ENCODE assay signal across 8 cellular contexts in the genomic region with DNA sequence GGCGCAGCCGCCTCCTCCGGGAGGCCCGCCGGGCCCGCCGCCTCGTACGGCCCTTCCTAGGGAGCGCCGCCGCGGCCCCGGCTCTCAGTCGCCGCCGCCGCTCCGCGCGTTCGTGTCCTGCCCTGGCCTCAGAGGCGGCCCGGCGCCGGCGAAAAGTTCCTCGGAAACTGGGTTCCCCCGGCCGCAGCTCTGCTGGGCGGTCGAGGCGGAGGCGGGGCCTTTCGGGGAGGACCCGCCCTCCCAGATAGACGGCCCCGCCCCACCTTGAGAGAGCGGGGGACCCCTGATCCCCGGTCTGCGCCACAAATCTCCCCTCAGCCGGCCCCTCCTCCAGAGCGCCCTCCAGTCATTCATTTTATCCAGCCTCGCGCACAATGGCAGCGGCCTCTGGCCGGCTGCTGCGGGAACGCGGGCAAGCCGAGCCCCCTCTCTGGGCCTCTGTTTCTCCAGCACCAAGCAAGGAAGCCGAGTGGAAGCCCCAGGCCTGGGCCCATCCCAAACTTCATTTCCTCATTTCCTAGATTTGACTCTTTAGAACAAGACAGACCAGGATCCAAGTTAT.
DNase-seq lines count a peak whose midpoint lies in the region; TF ChIP-seq lines count a peak whose summit lies in the region.

A gene (minus strand): TSS at position 169 of the 562 bp plus-strand sequence. CDS start 169 bp downstream, outside the sequence.

- TF ChIP-seq CTCF in HFF-Myc (IDR thresholded peaks at IDR 0.05; ENCODE audit: low read depth, low read length, missing control alignments): no peak

- H3K4me3 ChIP-seq in HFF-Myc (replicated peaks; ENCODE audit: low read depth, low read length) (peak within 1 kb of the TSS; percentile 82), muscle layer of duodenum (ENCODE audit: low read depth in 1 of 2, low read length in 2 of 2) (peak within 1 kb of the TSS; percentile 63 to 80), stomach smooth muscle (ENCODE audit: low read length in 2 of 2) (peak within 1 kb of the TSS; percentile 54 to 90)

- H3K27ac ChIP-seq in muscle layer of duodenum (ENCODE audit: low read length): peak within 1 kb of the TSS; percentile 85
- peak within 1 kb of the TSS; percentile 96 for H3K27ac ChIP-seq in stomach smooth muscle (ENCODE audit: low read length)

- no peaks in the 10 kb centered on the region for H3K27me3 ChIP-seq in muscle layer of duodenum (ENCODE audit: low read depth, low read length)
- no peaks in the 10 kb centered on the region for H3K27me3 ChIP-seq in stomach smooth muscle (ENCODE audit: control insufficient read depth in 1 of 2, insufficient read depth in 2 of 2, low read length in 2 of 2)

- DNase-seq in NCI-H1417 (lab: John Stamatoyannopoulos, UW): peak in 2 of 3 experiments; percentile 42 to 53
- DNase-seq in NCI-H1417 treated with DMSO at 0.1 percent for 48 hours (lab: John Stamatoyannopoulos, UW): no peak
- no peak for DNase-seq in HFF-Myc (ENCODE audit: extremely low read depth, low read depth)
- peak; percentile 55 for DNase-seq in NCI-H226
- peak; percentile 45 for DNase-seq in activated T-cell treated with anti-CD3 and anti-CD28 coated beads for 4 hours
- peak; percentile 86 to 92 for DNase-seq in erythroblast (lab: John Stamatoyannopoulos, UW)

- H3K4me1 ChIP-seq in muscle layer of duodenum (ENCODE audit: control insufficient read depth in 1 of 2, insufficient read depth in 2 of 2, low read length in 2 of 2) (peaks cover 38 to 63% of the 10 kb centered on the region in 2 donors), stomach smooth muscle (ENCODE audit: control insufficient read depth, insufficient read depth, low read length) (peaks cover 64% of the 10 kb centered on the region)

- H3K9ac ChIP-seq in stomach smooth muscle (ENCODE audit: low read length in 2 of 2): peak within 1 kb of the TSS; percentile 95 to 96

- H3K9me3 ChIP-seq in muscle layer of duodenum (ENCODE audit: control insufficient read depth in 1 of 2, low read length in 2 of 2) (no peaks in the 10 kb centered on the region), stomach smooth muscle (ENCODE audit: control insufficient read depth in 2 of 2, low read length in 2 of 2) (no peaks in the 10 kb centered on the region)

- peak; percentile 71 for TF ChIP-seq POLR2A in erythroblast (IDR thresholded peaks at IDR 0.05; ENCODE audit: low read length)

- H3K36me3 ChIP-seq in muscle layer of duodenum (ENCODE audit: control insufficient read depth in 1 of 2, insufficient read depth in 2 of 2, low read length in 2 of 2) (peaks cover 0 to 10% of the 10 kb centered on the region in 2 donors), stomach smooth muscle (ENCODE audit: control insufficient read depth in 2 of 2, insufficient read depth in 2 of 2, low read length in 2 of 2) (no peaks in the 10 kb centered on the region)

Comparison
In these comparisons a context has a peak if more than half of its experiments do, and no peak if none do; other contexts are left out.
1. DNase-seq: peak in NCI-H1417 (2 of 3), NCI-H226 (single experiment), activated T-cell treated with anti-CD3 and anti-CD28 coated beads for 4 hours (single experiment) and erythroblast (2 of 2); none in NCI-H1417 treated with DMSO at 0.1 percent for 48 hours (single experiment) and HFF-Myc (single experiment).
2. Peak in every context shown above with its lines, with median percentiles within 50 percentile points of each other: H3K4me3 ChIP-seq.